ENCODE assay signal across 2 cellular contexts in genomic region chr6:133964052-133964451, GRCh38.
TF ChIP-seq lines count a peak whose summit lies in the region.

No MANE protein-coding gene starts in this region.

TF ChIP-seq in SK-N-SH, 30 proteins besides CTCF, POLR2A, EP300 and RAD21:
- TF ChIP-seq PBX3 (IDR thresholded peaks at IDR 0.05) (0 out of 2 replicates have a peak, but pooled peaks have one; percentile 11), ELF1 (IDR thresholded peaks at IDR 0.05) (no peak)

TF ChIP-seq in SK-N-SH treated with all-trans-retinoic acid at 6 μM for 48 hours, 23 proteins besides CTCF, POLR2A, EP300 and RAD21 (continued from another document):
- TF ChIP-seq CSDC2 (CRISPR knock-in tag; IDR thresholded peaks at IDR 0.05) (no peak), CREB5 (CRISPR knock-in tag; IDR thresholded peaks at IDR 0.05; ENCODE audit: low read depth) (no peak), POU6F1 (CRISPR knock-in tag; IDR thresholded peaks at IDR 0.05; ENCODE audit: borderline replicate concordance, low read depth) (no peak), ESRRG (CRISPR knock-in tag; IDR thresholded peaks at IDR 0.05) (no peak), ZFP30 (CRISPR knock-in tag; IDR thresholded peaks at IDR 0.05) (no peak), GLIS3 (CRISPR knock-in tag; IDR thresholded peaks at IDR 0.05) (no peak), ZNF8 (CRISPR knock-in tag; IDR thresholded peaks at IDR 0.05) (no peak)
TF ChIP-seq in SK-N-SH treated with all-trans-retinoic acid at 6 μM for 48 hours: peak in this region for 0.
